In genomic region chr6:5151955-5152401, GRCh38 we compare ENCODE assay signal across 16 cellular contexts.
DNase-seq lines count a peak whose midpoint lies in the region; ATAC-seq and TF ChIP-seq lines count a peak whose summit lies in the region.
"Had no signal": no experiment of that assay in that cellular context is flagged by ENCODE, and none has a peak within 500 bp of the region (broad histone marks: within the 10 kb centered on the region; RNA-seq: fewer than 3 reads in every experiment).

No MANE protein-coding gene starts in this region.

- DNase-seq in AG09309 (ENCODE audit: low read depth) (peak; percentile 66), NCI-H460 (ENCODE audit: extremely low read depth, low read depth) (peak; percentile 5), cerebellar cortex (ENCODE audit: low spot score) (peak; percentile 67), medulla oblongata (ENCODE audit: extremely low spot score) (peak; percentile 64), OCI-M1 (lab: John Stamatoyannopoulos, UW) (no peak), Right ventricle myocardium superior (no peak)
- DNase-seq in activated CD8-positive, alpha-beta memory T cell treated with anti-CD3 and anti-CD28 coated beads for 24 hours: no peak
- DNase-seq: activated CD4-positive, alpha-beta T cell treated with anti-CD3 and anti-CD28 coated beads, Interleukin-2, amount 10 ng/mL, durations not matched to agents 24 days and 14 days; CD8-positive, alpha-beta T cell; cortex of kidney; H7; midbrain; NCI-H524 treated with DMSO at 0.1 percent for 48 hours; right cardiac atrium had no signal

- intact Hi-C loops in Right ventricle myocardium superior (cut with DNase I): no loop called here

- TF ChIP-seq CTCF in AG09309 (IDR thresholded peaks at IDR 0.05; ENCODE audit: control insufficient read depth, insufficient read depth, low read depth, low read length, missing control alignments): no peak

- ATAC-seq in HG03095 (IDR thresholded peaks at IDR 0.05; ENCODE audit: unreplicated experiment): no peak
- ATAC-seq in Right ventricle myocardium superior (ENCODE audit: poor library complexity): no peak
- ATAC-seq: CD8-positive, alpha-beta T cell; right cardiac atrium had no signal

- H3K4me3 ChIP-seq in AG09309 (ENCODE audit: control insufficient read depth, low read depth, low read length): no peak overlapping the region
- H3K4me3 ChIP-seq: tibial nerve had no signal

Comparison
In these comparisons a context has a peak if more than half of its experiments do, and no peak if none do; other contexts are left out.
1. DNase-seq: peak in AG09309 (single experiment), NCI-H460 (single experiment), cerebellar cortex (single experiment) and medulla oblongata (single experiment); none in activated CD8-positive, alpha-beta memory T cell treated with anti-CD3 and anti-CD28 coated beads for 24 hours (single experiment), OCI-M1 (single experiment) and Right ventricle myocardium superior (single experiment).